Comparison of ENCODE assay signal across 9 cellular contexts in the genomic region with DNA sequence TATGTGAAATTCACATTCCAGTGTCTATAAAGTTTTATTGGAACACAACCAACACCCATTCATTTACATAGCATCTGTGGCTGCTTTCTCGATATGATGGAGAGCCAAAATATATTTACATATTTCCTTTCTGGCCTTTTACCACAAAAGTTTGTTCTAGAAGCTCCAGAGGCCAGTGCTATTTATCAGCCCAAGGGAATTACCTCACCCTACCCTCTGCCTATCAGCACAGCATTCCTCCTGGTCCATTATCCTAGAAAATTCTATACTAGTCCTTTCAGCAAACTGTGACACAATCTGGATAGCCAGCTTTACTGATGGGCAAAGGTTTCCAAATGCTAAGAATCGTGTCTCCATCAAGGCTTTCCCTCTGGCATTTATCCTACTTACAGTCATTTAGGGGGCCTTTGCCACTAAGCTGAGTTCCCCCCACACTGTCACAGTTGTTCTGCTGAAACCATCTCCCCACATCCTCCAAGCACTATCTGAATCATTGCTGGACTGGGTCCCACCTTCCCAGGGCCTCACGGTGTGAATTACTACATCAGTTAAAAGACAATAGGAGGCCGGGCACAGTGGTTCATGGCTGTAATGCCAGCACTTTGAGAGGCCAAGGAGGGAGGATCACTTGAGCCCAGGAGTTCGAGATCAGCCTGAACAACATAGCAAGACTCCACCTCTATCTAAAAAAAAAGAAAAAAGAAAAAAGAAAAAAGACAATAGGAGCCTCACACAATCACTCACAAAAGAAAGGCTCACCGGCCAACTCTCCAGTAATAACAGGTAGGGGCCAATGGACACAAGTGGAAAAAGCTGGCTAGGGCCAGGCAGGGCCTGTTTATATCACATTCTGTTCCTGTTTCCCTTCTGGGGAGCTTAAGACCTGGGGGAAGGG. TPM values are rescaled to one million over a fixed set of nuclear protein-coding genes. Genes with fewer than 3 reads are reported as not detected.
DNase-seq lines count a peak whose midpoint lies in the region; ATAC-seq and TF ChIP-seq lines count a peak whose summit lies in the region.
"Had no signal": no experiment of that assay in that cellular context is flagged by ENCODE, and none has a peak within 500 bp of the region (broad histone marks: within the 10 kb centered on the region; RNA-seq: fewer than 3 reads in every experiment).

No MANE protein-coding gene starts in this region.

- no peaks in the 10 kb centered on the region for H3K27me3 Mint-ChIP-seq in activated naive CD4-positive, alpha-beta T cell treated with anti-CD3 and anti-CD28 coated beads for 36 hours (ENCODE audit: low read depth)
- H3K27me3 Mint-ChIP-seq in stimulated activated naive B cell treated with anti-CD40 and anti-IgM and Interleukin-4, amounts not matched to agents 10 μg/mL and 1 μg/mL and 100 μg/mL, for 72 hours, result no peaks in the 10 kb centered on the region

- no peak for TF ChIP-seq CTCF in breast epithelium (IDR thresholded peaks at IDR 0.05)

- CTCF ChIA-PET in activated naive CD4-positive, alpha-beta T cell treated with anti-CD3 and anti-CD28 coated beads for 36 hours (lab: Charles Lee), result interaction anchor here (1.3 to 2.2 kb wide), 3 partner anchors 8 to 62 kb away, joined by 3 to 7 read pairs (median 4); no protein-coding TSS in a partner anchor

- peaks cover 22 to 26% of the 10 kb centered on the region in 2 donors for H3K4me1 ChIP-seq in breast epithelium

- H3K4me3 ChIP-seq in breast epithelium, result no peak overlapping the region

- peaks cover 55% of the 10 kb centered on the region for H3K4me1 Mint-ChIP-seq in activated naive CD4-positive, alpha-beta T cell treated with anti-CD3 and anti-CD28 coated beads for 36 hours (ENCODE audit: low read depth)
- peaks cover 56 to 94% of the 10 kb centered on the region in 2 donors for H3K4me1 Mint-ChIP-seq in stimulated activated naive B cell treated with anti-CD40 and anti-IgM and Interleukin-4, amounts not matched to agents 10 μg/mL and 1 μg/mL and 100 μg/mL, for 72 hours

- TF ChIP-seq POLR2A in breast epithelium (IDR thresholded peaks at IDR 0.05), result no peak

- intact Hi-C loops in activated naive CD4-positive, alpha-beta T cell treated with anti-CD3 and anti-CD28 coated beads for 36 hours (cut with micrococcal nuclease), result no loop called here
- intact Hi-C loops in breast epithelium (cut with DNase I; ENCODE audit: low total_unique reads), result no loop called here
- intact Hi-C loops in left cardiac atrium (cut with DNase I), result no loop called here

- ATAC-seq in HG03342 (IDR thresholded peaks at IDR 0.05; ENCODE audit: unreplicated experiment) (peak; percentile 34), left cardiac atrium (no peak)
- ATAC-seq in stimulated activated naive B cell treated with anti-CD40 and anti-IgM and Interleukin-4, amounts not matched to agents 10 μg/mL and 1 μg/mL and 100 μg/mL, for 72 hours (replicated peaks), result peak; percentile 58 to 65

- H3K36me3 ChIP-seq in breast epithelium, result no peaks in the 10 kb centered on the region

- peak; percentile 57 for DNase-seq in activated naive CD4-positive, alpha-beta T cell treated with anti-CD3 and anti-CD28 coated beads for 36 hours
- no peak for DNase-seq in activated naive CD4-positive, alpha-beta T cell (lab: John Stamatoyannopoulos, UW)
- no peak for DNase-seq in breast epithelium (ENCODE audit: low spot score in 2 of 2)
- DNase-seq in stimulated activated naive B cell treated with anti-CD40 and anti-IgM and Interleukin-4, amounts not matched to agents 10 μg/mL and 1 μg/mL and 100 μg/mL, for 72 hours, result no peak
- no peak for DNase-seq in SKM-1 treated with dmso at 0.1 percent for 144 hours (lab: John Stamatoyannopoulos, UW; ENCODE audit: unreplicated experiment)
- no peak for DNase-seq in left cardiac atrium
- no peak for DNase-seq in T1000 (lab: John Stamatoyannopoulos, UW)
- DNase-seq: NCI-H82 had no signal

- peak overlapping the region; percentile 39 to 41 for H3K27ac ChIP-seq in breast epithelium

- no peak overlapping the region for H3K4me3 Mint-ChIP-seq in activated naive CD4-positive, alpha-beta T cell treated with anti-CD3 and anti-CD28 coated beads for 36 hours
- H3K4me3 Mint-ChIP-seq in stimulated activated naive B cell treated with anti-CD40 and anti-IgM and Interleukin-4, amounts not matched to agents 10 μg/mL and 1 μg/mL and 100 μg/mL, for 72 hours, result peak overlapping the region; percentile 4 to 59

- no peaks in the 10 kb centered on the region for H3K9me3 ChIP-seq in breast epithelium

- H3K27ac Mint-ChIP-seq in activated naive CD4-positive, alpha-beta T cell treated with anti-CD3 and anti-CD28 coated beads for 36 hours, result no peak overlapping the region
- H3K27ac Mint-ChIP-seq in stimulated activated naive B cell treated with anti-CD40 and anti-IgM and Interleukin-4, amounts not matched to agents 10 μg/mL and 1 μg/mL and 100 μg/mL, for 72 hours, result peak overlapping the region; percentile 90

- H3K36me3 Mint-ChIP-seq in activated naive CD4-positive, alpha-beta T cell treated with anti-CD3 and anti-CD28 coated beads for 36 hours (ENCODE audit: low read depth), result peaks cover 9% of the 10 kb centered on the region
- peaks cover 31 to 52% of the 10 kb centered on the region in 2 donors for H3K36me3 Mint-ChIP-seq in stimulated activated naive B cell treated with anti-CD40 and anti-IgM and Interleukin-4, amounts not matched to agents 10 μg/mL and 1 μg/mL and 100 μg/mL, for 72 hours

- H3K9me3 Mint-ChIP-seq in activated naive CD4-positive, alpha-beta T cell treated with anti-CD3 and anti-CD28 coated beads for 36 hours, result no peaks in the 10 kb centered on the region
- H3K9me3 Mint-ChIP-seq in stimulated activated naive B cell treated with anti-CD40 and anti-IgM and Interleukin-4, amounts not matched to agents 10 μg/mL and 1 μg/mL and 100 μg/mL, for 72 hours, result no peaks in the 10 kb centered on the region

- H3K27me3 ChIP-seq in breast epithelium, result no peaks in the 10 kb centered on the region

RNA-seq across cellular contexts. Expression of a gene that starts 12.1 kb away (rescaled TPM):
- total RNA-seq in activated naive CD4-positive, alpha-beta T cell treated with anti-CD3 and anti-CD28 coated beads for 36 hours, result 10 to 100 TPM; 21.6 to 22.8 TPM
- total RNA-seq in breast epithelium (100 to 1,000 TPM in 1 of 3 donors, 10 to 100 TPM in 2; 13.5 to 112 (median 22.0) TPM), left cardiac atrium (10 to 100 TPM; 24.6 to 34.3 TPM)

RNA-seq across cellular contexts. Expression of a gene that starts 30.5 kb away (rescaled TPM):
- 10 to 100 TPM; 34.2 to 34.6 TPM for total RNA-seq in activated naive CD4-positive, alpha-beta T cell treated with anti-CD3 and anti-CD28 coated beads for 36 hours
- total RNA-seq in breast epithelium (10 to 100 TPM; 29.1 to 36.1 (median 33.6) TPM), left cardiac atrium (10 to 100 TPM; 59.7 to 78.1 TPM)

Comparison
In these comparisons a context has a peak if more than half of its experiments do, and no peak if none do; other contexts are left out.
1. ATAC-seq: peak in HG03342 (single experiment) and stimulated activated naive B cell treated with anti-CD40 and anti-IgM and Interleukin-4, amounts not matched to agents 10 μg/mL and 1 μg/mL and 100 μg/mL, for 72 hours (2 of 2); none in left cardiac atrium (0 of 2).